ENCODE assay signal across 1 cellular context in the genomic region with DNA sequence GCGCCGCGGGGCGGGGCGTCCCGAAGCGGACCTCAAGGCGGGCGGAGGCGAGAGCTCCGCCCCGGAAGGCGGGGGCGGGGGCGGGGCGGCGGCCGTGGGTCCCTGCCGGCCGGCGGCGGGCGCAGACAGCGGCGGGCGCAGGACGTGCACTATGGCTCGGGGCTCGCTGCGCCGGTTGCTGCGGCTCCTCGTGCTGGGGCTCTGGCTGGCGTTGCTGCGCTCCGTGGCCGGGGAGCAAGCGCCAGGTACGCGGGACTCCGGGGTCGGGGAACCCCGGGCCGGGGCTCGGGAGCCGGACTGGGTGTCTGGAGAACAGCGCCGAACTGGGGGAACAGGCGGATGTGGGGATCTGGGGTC.
TF ChIP-seq lines count a peak whose summit lies in the region.

A gene with protein sequence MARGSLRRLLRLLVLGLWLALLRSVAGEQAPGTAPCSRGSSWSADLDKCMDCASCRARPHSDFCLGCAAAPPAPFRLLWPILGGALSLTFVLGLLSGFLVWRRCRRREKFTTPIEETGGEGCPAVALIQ (plus strand): TSS at position 122 of the 357 bp plus-strand sequence. CDS start 30 bp downstream, at position 152.

TF ChIP-seq in K562, 482 proteins besides CTCF, POLR2A, EP300 and RAD21 (continued from another document):
- peak; percentile 37 to 85; a peak in 2 of 4 replicates for TF ChIP-seq UBTF (IDR thresholded peaks at IDR 0.05; ENCODE audit: borderline replicate concordance in 1 of 2, low read depth in 2 of 2, low read length in 2 of 2)
- TF ChIP-seq PRPF4 (IDR thresholded peaks at IDR 0.05; ENCODE audit: insufficient read depth, low read depth, low read length, poor library complexity, severe bottlenecking) = peak; percentile 47
